Comparison of ENCODE assay signal across 14 cellular contexts in genomic region chr2:23828986-23829385, GRCh38.
"Had no signal": no experiment of that assay in that cellular context is flagged by ENCODE, and none has a peak within 500 bp of the region (broad histone marks: within the 10 kb centered on the region; RNA-seq: fewer than 3 reads in every experiment).

No MANE protein-coding gene starts in this region.

- H3K27ac ChIP-seq: brain microvascular endothelial cell, heart left ventricle, pancreas, tibial artery, vagina had no signal

- DNase-seq: activated CD4-positive, alpha-beta T cell treated with anti-CD3 and anti-CD28 coated beads, Interleukin-2, amount 50 U/mL, for 1 hour; activated T-cell treated with anti-CD3 and anti-CD28 coated beads, Interleukin-2, amount 50 U/mL, for 1 hour; cerebellar nuclear complex; dermis blood vessel endothelial cell; foreskin melanocyte; heart left ventricle; kidney; pancreas; retina; small intestine; tibial artery had no signal

- H3K27me3 ChIP-seq: brain microvascular endothelial cell, heart left ventricle, pancreas, tibial artery, vagina had no signal

- H3K4me1 ChIP-seq: pancreas, tibial artery, vagina had no signal

- ATAC-seq: heart left ventricle; pancreas; stimulated activated effector memory CD8-positive, alpha-beta T cell treated with anti-CD3 and anti-CD28 coated beads, Interleukin-12 subunit alpha, Interleukin-12 subunit beta, amount 100 ng/mL, for 72 hours had no signal

- H3K4me3 ChIP-seq: heart left ventricle, pancreas, tibial artery, vagina had no signal

- H3K9me3 ChIP-seq: heart left ventricle, pancreas, tibial artery, vagina had no signal

- H3K36me3 ChIP-seq: brain microvascular endothelial cell, vagina had no signal
